27 cellular contexts compared by ENCODE assay signal in genomic region chr17:36842231-36842630, GRCh38.
"Had no signal": no experiment of that assay in that cellular context is flagged by ENCODE, and none has a peak within 500 bp of the region (broad histone marks: within the 10 kb centered on the region; RNA-seq: fewer than 3 reads in every experiment).

No MANE protein-coding gene starts in this region.

- H3K4me3 Mint-ChIP-seq: stimulated activated effector memory CD8-positive, alpha-beta T cell treated with anti-CD3 and anti-CD28 coated beads, Interleukin-12 subunit alpha, Interleukin-12 subunit beta, amount 100 ng/mL, for 72 hours; stimulated activated memory B cell treated with anti-CD40 and anti-IgM and Interleukin-4, amounts not matched to agents 10 μg/mL and 1 μg/mL and 100 μg/mL, for 72 hours; stimulated activated naive B cell treated with anti-CD40 and anti-IgM and Interleukin-4, amounts not matched to agents 10 μg/mL and 1 μg/mL and 100 μg/mL, for 72 hours; stimulated activated naive CD8-positive, alpha-beta T cell treated with anti-CD3 and anti-CD28 coated beads, Interleukin-15, amount 100 ng/mL, for 72 hours; stimulated activated naive CD8-positive, alpha-beta T cell treated with anti-CD3 and anti-CD28 coated beads, Interleukin-15, Interleukin-2, amounts not matched to agents 100 ng/mL and 50 ng/mL, for 24 hours; type B pancreatic cell had no signal

- H3K9me3 Mint-ChIP-seq: stimulated activated effector memory CD8-positive, alpha-beta T cell treated with anti-CD3 and anti-CD28 coated beads, Interleukin-12 subunit alpha, Interleukin-12 subunit beta, amount 100 ng/mL, for 72 hours; stimulated activated naive CD8-positive, alpha-beta T cell treated with anti-CD3 and anti-CD28 coated beads, Interleukin-15, amount 100 ng/mL, for 72 hours; type B pancreatic cell had no signal

- H3K4me1 Mint-ChIP-seq: stimulated activated memory B cell treated with anti-CD40 and anti-IgM and Interleukin-4, amounts not matched to agents 10 μg/mL and 1 μg/mL and 100 μg/mL, for 72 hours; stimulated activated naive B cell treated with anti-CD40 and anti-IgM and Interleukin-4, amounts not matched to agents 10 μg/mL and 1 μg/mL and 100 μg/mL, for 72 hours had no signal

- H3K36me3 Mint-ChIP-seq: stimulated activated effector memory CD8-positive, alpha-beta T cell treated with anti-CD3 and anti-CD28 coated beads, Interleukin-12 subunit alpha, Interleukin-12 subunit beta, amount 100 ng/mL, for 72 hours; stimulated activated memory B cell treated with anti-CD40 and anti-IgM and Interleukin-4, amounts not matched to agents 10 μg/mL and 1 μg/mL and 100 μg/mL, for 72 hours; stimulated activated naive B cell treated with anti-CD40 and anti-IgM and Interleukin-4, amounts not matched to agents 10 μg/mL and 1 μg/mL and 100 μg/mL, for 72 hours; type B pancreatic cell had no signal

- H3K27ac ChIP-seq: stomach, suprapubic skin, testis, thoracic aorta, thyroid gland, tibial artery, tibial nerve, transverse colon, upper lobe of left lung, uterus, vagina had no signal

- H3K27ac Mint-ChIP-seq: stimulated activated effector memory CD8-positive, alpha-beta T cell treated with anti-CD3 and anti-CD28 coated beads, Interleukin-12 subunit alpha, Interleukin-12 subunit beta, amount 100 ng/mL, for 72 hours; stimulated activated memory B cell treated with anti-CD40 and anti-IgM and Interleukin-4, amounts not matched to agents 10 μg/mL and 1 μg/mL and 100 μg/mL, for 72 hours; stimulated activated naive B cell treated with anti-CD40 and anti-IgM and Interleukin-4, amounts not matched to agents 10 μg/mL and 1 μg/mL and 100 μg/mL, for 72 hours; stimulated activated naive CD8-positive, alpha-beta T cell treated with anti-CD3 and anti-CD28 coated beads, Interleukin-15, amount 100 ng/mL, for 72 hours; stimulated activated naive CD8-positive, alpha-beta T cell treated with anti-CD3 and anti-CD28 coated beads, Interleukin-15, Interleukin-2, amounts not matched to agents 100 ng/mL and 50 ng/mL, for 24 hours; type B pancreatic cell had no signal

- H3K27me3 ChIP-seq: testis, thyroid gland, upper lobe of left lung, uterus, vagina had no signal

- ATAC-seq: stimulated activated effector memory CD8-positive, alpha-beta T cell treated with anti-CD3 and anti-CD28 coated beads, Interleukin-12 subunit alpha, Interleukin-12 subunit beta, amount 100 ng/mL, for 72 hours; stimulated activated memory B cell treated with anti-CD40 and anti-IgM and Interleukin-4, amounts not matched to agents 10 μg/mL and 1 μg/mL and 100 μg/mL, for 72 hours; stimulated activated naive B cell treated with anti-CD40 and anti-IgM and Interleukin-4, amounts not matched to agents 10 μg/mL and 1 μg/mL and 100 μg/mL, for 72 hours; stimulated activated naive CD8-positive, alpha-beta T cell treated with anti-CD3 and anti-CD28 coated beads, Interleukin-15, amount 100 ng/mL, for 72 hours; stimulated activated naive CD8-positive, alpha-beta T cell treated with anti-CD3 and anti-CD28 coated beads, Interleukin-15, Interleukin-2, amounts not matched to agents 100 U/mL and 50 U/mL, for 24 hours had no signal

- H3K9me3 ChIP-seq: suprapubic skin, testis, thoracic aorta, thyroid gland, transverse colon, upper lobe of left lung, uterus, vagina had no signal

- H3K4me1 ChIP-seq: stomach, suprapubic skin, testis, thyroid gland, tibial artery, tibial nerve, transverse colon, upper lobe of left lung, uterus, vagina had no signal

- H3K4me3 ChIP-seq: stomach, suprapubic skin, testis, thoracic aorta, thyroid gland, tibial artery, tibial nerve, transverse colon, upper lobe of left lung, uterus, vagina had no signal

- H3K36me3 ChIP-seq: stomach, suprapubic skin, thoracic aorta, thyroid gland, tibial artery, tibial nerve, transverse colon, upper lobe of left lung, uterus, vagina had no signal

- DNase-seq: stimulated activated CD4-positive, alpha-beta T cell treated with anti-CD3 and anti-CD28 coated beads, Interleukin-2, amount 100 ng/mL, for 48 hours; stimulated activated CD4-positive, alpha-beta T cell treated with anti-CD3 and anti-CD28 coated beads, Interleukin-4, amount 100 ng/mL, for 1 hour; stimulated activated CD4-positive, alpha-beta T cell treated with anti-CD3 and anti-CD28 coated beads, Interleukin-4, amount 100 ng/mL, for 24 hours; stimulated activated CD4-positive, alpha-beta T cell treated with anti-CD3 and anti-CD28 coated beads, Interleukin-4, amount 100 ng/mL, for 4 hours; stimulated activated CD8-positive, alpha-beta memory T cell treated with anti-CD3 and anti-CD28 coated beads, Interleukin-4, amount 100 ng/mL, for 48 hours; stimulated activated naive B cell treated with anti-CD40 and anti-IgM and Interleukin-4, amounts not matched to agents 10 μg/mL and 1 μg/mL and 100 μg/mL, for 72 hours; stimulated activated naive CD4-positive, alpha-beta T cell; stimulated activated naive CD4-positive, alpha-beta T cell treated with Interleukin-2 at 50 U/mL for 16 hours; stimulated activated naive CD8-positive, alpha-beta T cell treated with anti-CD3 and anti-CD28 coated beads, Interleukin-15, amount 100 ng/mL, for 72 hours; stimulated activated naive CD8-positive, alpha-beta T cell treated with anti-CD3 and anti-CD28 coated beads, Interleukin-15, Interleukin-2, amounts not matched to agents 100 U/mL and 50 U/mL, for 24 hours; stomach; substantia nigra; testis; thyroid gland; tibial artery; transverse colon; trophoblast cell; upper lobe of left lung; uterus had no signal
